Comparison of ENCODE assay signal across 12 cellular contexts in the genomic region with DNA sequence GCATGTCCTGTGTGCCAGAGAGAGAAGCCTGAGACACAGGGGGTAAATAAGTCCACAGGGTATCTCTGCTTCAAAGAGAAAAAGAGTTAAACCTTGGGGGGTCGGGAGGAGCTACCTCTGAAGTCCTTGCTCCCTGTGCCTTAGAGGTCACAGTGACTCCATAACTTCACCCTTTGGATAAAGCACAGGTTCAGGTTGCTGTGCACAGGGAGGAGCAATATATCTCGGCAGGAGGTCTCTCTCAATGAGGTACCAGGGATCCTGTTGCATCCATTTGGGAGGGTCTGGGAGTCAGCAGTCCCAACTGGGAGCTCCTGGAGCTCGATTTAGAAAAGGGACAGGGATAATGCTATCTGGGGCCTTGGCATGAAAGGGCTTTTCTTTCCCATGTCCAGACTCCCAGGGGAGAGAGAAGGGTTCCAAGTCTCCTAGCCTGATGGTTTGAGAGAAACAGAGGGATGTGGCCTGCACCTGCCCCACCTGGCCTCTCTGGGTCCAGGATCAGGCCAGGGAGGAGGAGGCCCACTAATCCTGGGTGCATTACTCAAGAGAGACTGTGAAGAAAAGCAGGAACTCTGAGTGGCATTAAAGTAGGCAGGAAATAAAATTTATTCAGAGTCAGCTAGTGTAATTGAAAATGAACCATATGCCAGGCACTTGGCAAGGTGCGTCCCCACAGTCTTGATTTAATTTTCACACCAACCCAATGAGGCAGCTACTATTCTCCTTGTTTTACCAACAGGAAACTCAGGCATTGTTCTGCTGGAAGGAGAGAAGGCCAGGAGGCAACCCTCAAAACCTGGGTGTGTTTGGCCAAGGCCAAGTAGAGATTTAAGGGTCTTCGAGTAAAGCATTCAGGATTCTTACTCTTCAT. TPM values are rescaled to one million over a fixed set of nuclear protein-coding genes. Genes with fewer than 3 reads are reported as not detected.
A peak's percentile ranks its signal among the peaks of the same experiment; 100 is the strongest.
DNase-seq lines count a peak whose midpoint lies in the region; ATAC-seq and TF ChIP-seq lines count a peak whose summit lies in the region.
"Had no signal": no experiment of that assay in that cellular context is flagged by ENCODE, and none has a peak within 500 bp of the region (broad histone marks: within the 10 kb centered on the region; RNA-seq: fewer than 3 reads in every experiment).

No MANE protein-coding gene starts in this region.

- no peak for ATAC-seq in HG02759 (IDR thresholded peaks at IDR 0.05; ENCODE audit: unreplicated experiment)

- peak; percentile 78 for DNase-seq in DMS 273 (lab: John Stamatoyannopoulos, UW; ENCODE audit: unreplicated experiment)
- DNase-seq in NCI-H2171 (lab: John Stamatoyannopoulos, UW): peak; percentile 47
- DNase-seq in esophagus squamous epithelium (lab: John Stamatoyannopoulos, UW): no peak
- no peak for DNase-seq in activated CD4-positive, alpha-beta T cell treated with anti-CD3 and anti-CD28 coated beads, Interleukin-2, amount 10 ng/mL, durations not matched to agents 7 days and 5 days
- DNase-seq in activated naive CD4-positive, alpha-beta T cell treated with anti-CD3 and anti-CD28 coated beads, Interleukin-2, amount 10 ng/mL, durations not matched to agents 7 days and 5 days: no peak
- DNase-seq: activated CD4-positive, alpha-beta memory T cell treated with anti-CD3 and anti-CD28 coated beads for 36 hours; H7; NCI-H226; RPMI8226 had no signal

- H3K4me3 ChIP-seq in esophagus squamous epithelium: no peak overlapping the region
- no peak overlapping the region for H3K4me3 ChIP-seq in skeletal muscle tissue (ENCODE audit: low read length in 3 of 3)

- peak overlapping the region in 2 of 3 donors; percentile 20 to 42 for H3K9ac ChIP-seq in skeletal muscle tissue (ENCODE audit: low read depth in 1 of 3, low read length in 3 of 3)

- 55 to 73% methylated on average over 3 to 5 of the region's 5 CpGs for WGBS in esophagus squamous epithelium, 2 donors

- POLR2A ChIA-PET in activated CD4-positive, alpha-beta T cell treated with anti-CD3 and anti-CD28 coated beads, Interleukin-2, amount 10 ng/mL, durations not matched to agents 7 days and 5 days (lab: Charles Lee): no interaction called here

- H3K4me1 ChIP-seq in esophagus squamous epithelium (peaks cover 75 to 98% (median 78%) of the 10 kb centered on the region in 3 donors), skeletal muscle tissue (ENCODE audit: control insufficient read depth in 3 of 3, insufficient read depth in 3 of 3, low read length in 3 of 3) (peaks cover 66 to 73% (median 66%) of the 10 kb centered on the region in 3 donors)

- no peak for TF ChIP-seq POLR2A in esophagus squamous epithelium (IDR thresholded peaks at IDR 0.05)

- H3K36me3 ChIP-seq in esophagus squamous epithelium (no peaks in the 10 kb centered on the region), skeletal muscle tissue (ENCODE audit: control insufficient read depth in 3 of 3, insufficient read depth in 3 of 3, low read length in 3 of 3) (no peaks in the 10 kb centered on the region)

- CTCF ChIA-PET in activated CD4-positive, alpha-beta T cell treated with anti-CD3 and anti-CD28 coated beads, Interleukin-2, amount 10 ng/mL, durations not matched to agents 7 days and 5 days (lab: Charles Lee): interaction anchor here (0.9 to 1.4 kb wide), 2 partner anchors 12 to 16 kb away, joined by 3 to 4 read pairs; no protein-coding TSS in a partner anchor
- CTCF ChIA-PET in activated naive CD4-positive, alpha-beta T cell treated with anti-CD3 and anti-CD28 coated beads, Interleukin-2, amount 10 ng/mL, durations not matched to agents 7 days and 5 days (lab: Charles Lee): interaction anchor here (1.1 kb wide), 1 partner anchor 82 kb away, joined by 4 read pairs; no protein-coding TSS in a partner anchor

- H3K9me3 Mint-ChIP-seq in activated CD4-positive, alpha-beta T cell treated with anti-CD3 and anti-CD28 coated beads, Interleukin-2, amount 10 ng/mL, durations not matched to agents 7 days and 5 days: no peaks in the 10 kb centered on the region
- H3K9me3 Mint-ChIP-seq in activated naive CD4-positive, alpha-beta T cell treated with anti-CD3 and anti-CD28 coated beads, Interleukin-2, amount 10 ng/mL, durations not matched to agents 7 days and 5 days: no peaks in the 10 kb centered on the region
- H3K9me3 Mint-ChIP-seq: activated CD4-positive, alpha-beta memory T cell treated with anti-CD3 and anti-CD28 coated beads for 36 hours; activated T-helper 2 cell treated with anti-CD3 and anti-CD28 coated beads, Interferon-gamma antibody, Interleukin-2, Interleukin-4, amounts not matched to agents 10 μg/mL and 5 μg/mL and 100 μg/mL, durations not matched to agents 14 hours and 24 hours and 36 hours had no signal

- no peak overlapping the region for H3K4me3 Mint-ChIP-seq in activated CD4-positive, alpha-beta T cell treated with anti-CD3 and anti-CD28 coated beads, Interleukin-2, amount 10 ng/mL, durations not matched to agents 7 days and 5 days
- H3K4me3 Mint-ChIP-seq in activated naive CD4-positive, alpha-beta T cell treated with anti-CD3 and anti-CD28 coated beads, Interleukin-2, amount 10 ng/mL, durations not matched to agents 7 days and 5 days: no peak overlapping the region
- H3K4me3 Mint-ChIP-seq: activated CD4-positive, alpha-beta memory T cell treated with anti-CD3 and anti-CD28 coated beads for 36 hours had no signal

- H3K9me3 ChIP-seq in esophagus squamous epithelium (no peaks in the 10 kb centered on the region), skeletal muscle tissue (ENCODE audit: control insufficient read depth in 3 of 3, low read length in 3 of 3) (no peaks in the 10 kb centered on the region)

- H3K36me3 Mint-ChIP-seq in activated CD4-positive, alpha-beta T cell treated with anti-CD3 and anti-CD28 coated beads, Interleukin-2, amount 10 ng/mL, durations not matched to agents 7 days and 5 days (ENCODE audit: low read depth): no peaks in the 10 kb centered on the region
- H3K36me3 Mint-ChIP-seq in activated naive CD4-positive, alpha-beta T cell treated with anti-CD3 and anti-CD28 coated beads, Interleukin-2, amount 10 ng/mL, durations not matched to agents 7 days and 5 days: no peaks in the 10 kb centered on the region
- H3K36me3 Mint-ChIP-seq: activated CD4-positive, alpha-beta memory T cell treated with anti-CD3 and anti-CD28 coated beads for 36 hours had no signal

- H3K4me1 Mint-ChIP-seq in activated CD4-positive, alpha-beta T cell treated with anti-CD3 and anti-CD28 coated beads, Interleukin-2, amount 10 ng/mL, durations not matched to agents 7 days and 5 days: no peaks in the 10 kb centered on the region
- no peaks in the 10 kb centered on the region for H3K4me1 Mint-ChIP-seq in activated naive CD4-positive, alpha-beta T cell treated with anti-CD3 and anti-CD28 coated beads, Interleukin-2, amount 10 ng/mL, durations not matched to agents 7 days and 5 days

- no peaks in the 10 kb centered on the region for H3K27me3 ChIP-seq in esophagus squamous epithelium
- no peaks in the 10 kb centered on the region for H3K27me3 ChIP-seq in skeletal muscle tissue (ENCODE audit: control insufficient read depth in 3 of 3, insufficient read depth in 3 of 3, low read length in 3 of 3)

- no peaks in the 10 kb centered on the region for H3K27me3 Mint-ChIP-seq in activated CD4-positive, alpha-beta T cell treated with anti-CD3 and anti-CD28 coated beads, Interleukin-2, amount 10 ng/mL, durations not matched to agents 7 days and 5 days
- H3K27me3 Mint-ChIP-seq in activated naive CD4-positive, alpha-beta T cell treated with anti-CD3 and anti-CD28 coated beads, Interleukin-2, amount 10 ng/mL, durations not matched to agents 7 days and 5 days: peaks cover 47% of the 10 kb centered on the region
- H3K27me3 Mint-ChIP-seq: activated CD4-positive, alpha-beta memory T cell treated with anti-CD3 and anti-CD28 coated beads for 36 hours had no signal

- no peak for TF ChIP-seq CTCF in esophagus squamous epithelium (IDR thresholded peaks at IDR 0.05)

- H3K27ac ChIP-seq in esophagus squamous epithelium (peak overlapping the region; percentile 29 to 93 (median 78)), skeletal muscle tissue (ENCODE audit: low read depth, low read length) (no peak overlapping the region)

- intact Hi-C loops in esophagus squamous epithelium (cut with DNase I): no loop called here

- H3K27ac Mint-ChIP-seq in activated CD4-positive, alpha-beta T cell treated with anti-CD3 and anti-CD28 coated beads, Interleukin-2, amount 10 ng/mL, durations not matched to agents 7 days and 5 days: no peak overlapping the region
- no peak overlapping the region for H3K27ac Mint-ChIP-seq in activated naive CD4-positive, alpha-beta T cell treated with anti-CD3 and anti-CD28 coated beads, Interleukin-2, amount 10 ng/mL, durations not matched to agents 7 days and 5 days
- H3K27ac Mint-ChIP-seq: activated CD4-positive, alpha-beta memory T cell treated with anti-CD3 and anti-CD28 coated beads for 36 hours; activated T-helper 2 cell treated with anti-CD3 and anti-CD28 coated beads, Interferon-gamma antibody, Interleukin-2, Interleukin-4, amounts not matched to agents 10 μg/mL and 5 μg/mL and 100 μg/mL, durations not matched to agents 14 hours and 24 hours and 36 hours had no signal

RNA-seq across cellular contexts. Expression of gene CUEDC1, which starts 40.7 kb away (rescaled TPM):
- total RNA-seq in esophagus squamous epithelium (10 to 100 TPM in 3 of 4 donors, 1 to 10 TPM in 1; 7.4 to 27.3 (median 18.4) TPM), skeletal muscle tissue (10.4 TPM)
- under 1 TPM in 1 of 2 experiments, not detected in 1; 0.47 TPM for total RNA-seq in activated CD4-positive, alpha-beta T cell treated with anti-CD3 and anti-CD28 coated beads, Interleukin-2, amount 10 ng/mL, durations not matched to agents 7 days and 5 days

Comparison
In these comparisons a context has a peak if more than half of its experiments do, and no peak if none do; other contexts are left out.
1. DNase-seq: peak in DMS 273 (single experiment) and NCI-H2171 (single experiment); none in esophagus squamous epithelium (single experiment), activated CD4-positive, alpha-beta T cell treated with anti-CD3 and anti-CD28 coated beads, Interleukin-2, amount 10 ng/mL, durations not matched to agents 7 days and 5 days (single experiment) and activated naive CD4-positive, alpha-beta T cell treated with anti-CD3 and anti-CD28 coated beads, Interleukin-2, amount 10 ng/mL, durations not matched to agents 7 days and 5 days (single experiment).